In genomic region chr2:9092383-9093282, GRCh38 we compare ENCODE assay signal across 1 cellular context.
A peak's percentile ranks its signal among the peaks of the same experiment; 100 is the strongest.
TF ChIP-seq lines count a peak whose summit lies in the region.

No MANE protein-coding gene starts in this region.

TF ChIP-seq in GM12878, 131 proteins besides CTCF, POLR2A, EP300 and RAD21 (continued from another document):
- TF ChIP-seq SMAD1 (IDR thresholded peaks at IDR 0.05; ENCODE audit: low read depth, partially characterized antibody) (no peak), NR2C1 (IDR thresholded peaks at IDR 0.05) (peak; percentile 65), BCL3 (IDR thresholded peaks at IDR 0.05; ENCODE audit: borderline replicate concordance, insufficient read depth, low read depth, low read length, poor library complexity, severe bottlenecking) (no peak), NKRF (conservative IDR thresholded peaks at IDR 0.05) (no peak), MYC (IDR thresholded peaks at IDR 0.05; ENCODE audit: insufficient read depth, insufficient read length, insufficient replicate concordance, low read length, severe bottlenecking) (no peak), RCOR1 (conservative IDR thresholded peaks at IDR 0.05; ENCODE audit: low read depth, low read length) (0 out of 2 replicates have a peak, but pooled peaks have one; percentile 48), BCLAF1 (IDR thresholded peaks at IDR 0.05) (no peak), RAD51 (IDR thresholded peaks at IDR 0.05) (no peak), ZSCAN29 (IDR thresholded peaks at IDR 0.05) (no peak), ATF3 (IDR thresholded peaks at IDR 0.05; ENCODE audit: borderline replicate concordance, extremely low read depth, low read depth, low read length) (no peak), RELB (IDR thresholded peaks at IDR 0.05; ENCODE audit: low read depth) (peak; percentile 90), POLR2AphosphoS5 (IDR thresholded peaks at IDR 0.05; ENCODE audit: low read length) (no peak), NFYA (IDR thresholded peaks at IDR 0.05; ENCODE audit: borderline replicate concordance, low read depth, low read length) (no peak), NR2F1 (conservative IDR thresholded peaks at IDR 0.05) (peak; percentile 91), SUPT20H (IDR thresholded peaks at IDR 0.05; ENCODE audit: borderline replicate concordance, control insufficient read depth, low read depth, low read length) (no peak), MLLT1 (IDR thresholded peaks at IDR 0.05) (peak; percentile 43; the same call in 1 of the 2 replicates), ZNF592 (IDR thresholded peaks at IDR 0.05) (no peak), PKNOX1 (IDR thresholded peaks at IDR 0.05) (no peak), HCFC1 (IDR thresholded peaks at IDR 0.05; ENCODE audit: low read length) (no peak), ZNF207 (IDR thresholded peaks at IDR 0.05; ENCODE audit: borderline replicate concordance) (no peak), BMI1 (IDR thresholded peaks at IDR 0.05; ENCODE audit: borderline replicate concordance) (peak; percentile 79), CHD2 (IDR thresholded peaks at IDR 0.05; ENCODE audit: borderline replicate concordance, low read depth, low read length) (peak; percentile 78; the same call in 1 of the 2 replicates), MYB (IDR thresholded peaks at IDR 0.05; ENCODE audit: borderline replicate concordance, low read depth, low read length) (no peak), ZNF622 (IDR thresholded peaks at IDR 0.05) (no peak), HSF1 (IDR thresholded peaks at IDR 0.05; ENCODE audit: low read depth, low read length) (no peak), ZZZ3 (IDR thresholded peaks at IDR 0.05; ENCODE audit: control insufficient read depth, insufficient read length, low read depth) (no peak), CHD1 (IDR thresholded peaks at IDR 0.05; ENCODE audit: low read depth, low read length) (no peak), CBX5 (IDR thresholded peaks at IDR 0.05; ENCODE audit: low read depth) (no peak), MXI1 (IDR thresholded peaks at IDR 0.05; ENCODE audit: low read depth, low read length) (0 out of 2 replicates have a peak, but pooled peaks have one; percentile 54), RELA (IDR thresholded peaks at IDR 0.05; ENCODE audit: borderline replicate concordance, partially characterized antibody) (no peak), STAT1 (conservative IDR thresholded peaks at IDR 0.05) (no peak), CBX3 (IDR thresholded peaks at IDR 0.05; ENCODE audit: borderline replicate concordance, low read depth) (no peak), KAT2A (conservative IDR thresholded peaks at IDR 0.05; ENCODE audit: control insufficient read depth, low read depth, low read length) (no peak), IRF5 (IDR thresholded peaks at IDR 0.05; ENCODE audit: borderline replicate concordance) (no peak), DPF2 (IDR thresholded peaks at IDR 0.05) (peak; percentile 97), PAX8 (IDR thresholded peaks at IDR 0.05) (no peak), SRF (IDR thresholded peaks at IDR 0.05; ENCODE audit: low read depth in 2 of 2, low read length in 2 of 2) (no peak), FOS (IDR thresholded peaks at IDR 0.05; ENCODE audit: borderline replicate concordance, extremely low read depth, insufficient read length) (no peak)
